ENCODE assay signal across 17 cellular contexts in the genomic region with DNA sequence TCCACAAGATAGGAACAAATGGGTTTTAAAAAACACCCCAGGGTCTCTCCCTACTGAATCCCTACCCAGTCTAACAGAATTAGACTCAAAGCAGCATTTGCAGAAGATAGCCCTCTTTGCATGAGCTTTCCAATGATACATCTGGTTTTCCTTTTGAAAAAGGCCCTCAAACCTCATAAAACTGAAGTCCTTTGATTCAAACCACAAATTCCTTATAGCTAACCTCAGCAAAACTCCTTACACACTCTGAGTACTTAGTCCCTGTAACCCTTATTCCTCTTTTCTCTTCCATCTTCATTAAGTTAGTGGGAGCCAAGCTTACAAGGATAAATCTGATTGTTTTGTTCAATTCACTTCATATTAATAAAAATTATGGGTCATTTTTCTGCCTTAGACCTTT.
DNase-seq lines count a peak whose midpoint lies in the region; ATAC-seq, FAIRE-seq and TF ChIP-seq lines count a peak whose summit lies in the region.
"Had no signal": no experiment of that assay in that cellular context is flagged by ENCODE, and none has a peak within 500 bp of the region (broad histone marks: within the 10 kb centered on the region; RNA-seq: fewer than 3 reads in every experiment).

No MANE protein-coding gene starts in this region.

- no peak for TF ChIP-seq POLR2A in GM18505 (IDR thresholded peaks at IDR 0.05; ENCODE audit: borderline replicate concordance, extremely low read depth, insufficient read depth, insufficient read length)

- TF ChIP-seq CTCF in PC-3 (conservative IDR thresholded peaks at IDR 0.05; ENCODE audit: low read depth, low read length) (no peak), osteoblast (IDR thresholded peaks at IDR 0.05; ENCODE audit: extremely low read depth, low read depth, low read length) (no peak)

- no peak overlapping the region for H3K9ac ChIP-seq in PC-3 (ENCODE audit: low read length)
- no peak overlapping the region for H3K9ac ChIP-seq in Karpas-422 (ENCODE audit: low read length)
- H3K9ac ChIP-seq: BLaER1 had no signal

- H3K27ac ChIP-seq in PC-3 (ENCODE audit: low read length): no peak overlapping the region
- peak overlapping the region; percentile 46 for H3K27ac ChIP-seq in osteoblast (ENCODE audit: low read depth, low read length)
- no peak overlapping the region for H3K27ac ChIP-seq in Karpas-422 (ENCODE audit: low read length)
- H3K27ac ChIP-seq: BLaER1, dorsolateral prefrontal cortex, esophagus squamous epithelium had no signal

- H3K27me3 ChIP-seq in PC-3 (ENCODE audit: low read length) (no peaks in the 10 kb centered on the region), osteoblast (ENCODE audit: insufficient read depth, low read length) (no peaks in the 10 kb centered on the region), Karpas-422 (ENCODE audit: low read length) (no peaks in the 10 kb centered on the region)
- H3K27me3 ChIP-seq: BLaER1, dorsolateral prefrontal cortex, esophagus squamous epithelium had no signal

- H3K4me2 ChIP-seq in PC-3 (ENCODE audit: low read length) (no peak overlapping the region), osteoblast (ENCODE audit: insufficient read depth, low read length) (no peak overlapping the region), Karpas-422 (ENCODE audit: low read depth, low read length, poor library complexity, severe bottlenecking) (no peak overlapping the region)
- H3K4me2 ChIP-seq: BLaER1 had no signal

- H3K9me3 ChIP-seq in PC-3 (ENCODE audit: low read length) (no peaks in the 10 kb centered on the region), osteoblast (ENCODE audit: low read depth, low read length) (no peaks in the 10 kb centered on the region), Karpas-422 (ENCODE audit: low read length) (no peaks in the 10 kb centered on the region)
- H3K9me3 ChIP-seq: BLaER1, esophagus squamous epithelium had no signal

- ATAC-seq in PC-3: no peak
- ATAC-seq in GM18505 (IDR thresholded peaks at IDR 0.05; ENCODE audit: unreplicated experiment): no peak

- POLR2A ChIA-PET in PC-3 (lab: Charles Lee; ENCODE audit: unreplicated experiment): no interaction called here

- H4K20me1 ChIP-seq in PC-3 (ENCODE audit: low read length) (no peaks in the 10 kb centered on the region), osteoblast (ENCODE audit: insufficient read depth, low read length) (no peaks in the 10 kb centered on the region), Karpas-422 (ENCODE audit: insufficient read depth, low read depth, low read length) (no peaks in the 10 kb centered on the region)
- H4K20me1 ChIP-seq: BLaER1 had no signal

- FAIRE-seq in endometrium (lab: Jason Lieb, UNC): peak; percentile 79

- H3K4me3 ChIP-seq in PC-3 (ENCODE audit: low read length) (no peak overlapping the region), osteoblast (ENCODE audit: insufficient read depth, low read length) (no peak overlapping the region), Karpas-422 (ENCODE audit: low read length) (no peak overlapping the region)
- H3K4me3 ChIP-seq: BLaER1, dorsolateral prefrontal cortex, esophagus squamous epithelium had no signal

- H3K79me2 ChIP-seq in PC-3 (ENCODE audit: low read length) (no peaks in the 10 kb centered on the region), osteoblast (ENCODE audit: insufficient read depth, low read length) (no peaks in the 10 kb centered on the region), Karpas-422 (ENCODE audit: low read length) (no peaks in the 10 kb centered on the region)

- H2AFZ ChIP-seq in PC-3 (ENCODE audit: low read length) (no peak overlapping the region), osteoblast (ENCODE audit: low read length) (no peak overlapping the region), Karpas-422 (ENCODE audit: low read length) (no peak overlapping the region)

- no peaks in the 10 kb centered on the region for H3F3A ChIP-seq in PC-3 (ENCODE audit: low read length, unreplicated experiment)

- peaks cover 51% of the 10 kb centered on the region for H3K4me1 ChIP-seq in PC-3 (ENCODE audit: insufficient read depth, low read length)
- peaks cover 74% of the 10 kb centered on the region for H3K4me1 ChIP-seq in osteoblast (ENCODE audit: insufficient read depth, low read length)
- peaks cover 20% of the 10 kb centered on the region for H3K4me1 ChIP-seq in Karpas-422 (ENCODE audit: low read length)

- no TSS peak for BruUV-seq in PC-3 (replicated peaks; lab: Mats Ljungman, UMichigan)

- intact Hi-C loops in PC-3 (cut with micrococcal nuclease): loop anchor here (5.0 kb wide), 1 partner anchor 91 kb away; a partner anchor contains a TSS

- DNase-seq in GM03348 (ENCODE audit: low spot score): peak; percentile 21
- DNase-seq in PC-3: peak; percentile 26
- no peak for DNase-seq in osteoblast (ENCODE audit: insufficient read length, low spot score, missing footprints)
- DNase-seq in NCI-H69 (lab: John Stamatoyannopoulos, UW): no peak
- no peak for DNase-seq in Karpas-422
- DNase-seq in NK-92 treated with Interleukin-12 subunit alpha and Interleukin-12 subunit beta, amount 100 ng/mL, for 24 hours (lab: John Stamatoyannopoulos, UW): no peak
- DNase-seq: activated CD4-positive, CD25-positive, alpha-beta regulatory T cell treated with anti-CD3 and anti-CD28 coated beads, Interleukin-2, amount 50 U/mL, for 72 hours; dorsolateral prefrontal cortex; esophagus squamous epithelium; NCI-H1417 treated with DMSO at 0.1 percent for 48 hours; occipital lobe; SIG-M5; stimulated activated CD4-positive, alpha-beta T cell treated with anti-CD3 and anti-CD28 coated beads, Interleukin-4, amount 100 ng/mL, for 24 hours; stimulated activated CD8-positive, alpha-beta memory T cell treated with anti-CD3 and anti-CD28 coated beads, Interleukin-4, amount 100 ng/mL, for 48 hours had no signal

- CTCF ChIA-PET in PC-3 (lab: Charles Lee): no interaction called here

- H3K36me3 ChIP-seq in PC-3 (ENCODE audit: low read depth, low read length) (no peaks in the 10 kb centered on the region), osteoblast (ENCODE audit: insufficient read depth, low read length) (no peaks in the 10 kb centered on the region), Karpas-422 (ENCODE audit: insufficient read depth, low read length) (no peaks in the 10 kb centered on the region)
- H3K36me3 ChIP-seq: BLaER1, esophagus squamous epithelium had no signal

- no peaks in the 10 kb centered on the region for H3K9me2 ChIP-seq in PC-3 (replicated peaks; ENCODE audit: low read length)
- H3K9me2 ChIP-seq in Karpas-422 (replicated peaks; ENCODE audit: insufficient read depth, low read length): no peaks in the 10 kb centered on the region

Comparison
In these comparisons a context has a peak if more than half of its experiments do, and no peak if none do; other contexts are left out.
1. DNase-seq: peak in GM03348 (single experiment) and PC-3 (single experiment); none in osteoblast (single experiment), NCI-H69 (single experiment), Karpas-422 (single experiment) and NK-92 treated with Interleukin-12 subunit alpha and Interleukin-12 subunit beta, amount 100 ng/mL, for 24 hours (single experiment).